ENCODE assay signal across 1 cellular context in genomic region chr17:82238562-82239201, GRCh38.
TF ChIP-seq lines count a peak whose summit lies in the region.

No MANE protein-coding gene starts in this region.

TF ChIP-seq in HepG2, 621 proteins besides CTCF, POLR2A, EP300 and RAD21 (continued from another document):
- TF ChIP-seq ZBTB44 (CRISPR knock-in tag; IDR thresholded peaks at IDR 0.05) (no peak), GPN1 (CRISPR knock-in tag; IDR thresholded peaks at IDR 0.05; ENCODE audit: borderline replicate concordance) (no peak), MEIS2 (CRISPR knock-in tag; IDR thresholded peaks at IDR 0.05) (0 out of 2 replicates have a peak, but pooled peaks have one; percentile 26), RBFOX2 (IDR thresholded peaks at IDR 0.05; ENCODE audit: low read depth, low read length) (peak; percentile 57; the same call in 1 of the 2 replicates), KLF6 (CRISPR knock-in tag; IDR thresholded peaks at IDR 0.05) (no peak), GZF1 (CRISPR knock-in tag; IDR thresholded peaks at IDR 0.05) (0 out of 2 replicates have a peak, but pooled peaks have one; percentile 32), AGO2 (optimal IDR thresholded peaks at IDR 0.05; ENCODE audit: low read depth, low read length) (peak; percentile 80), ZNF484 (CRISPR knock-in tag; IDR thresholded peaks at IDR 0.05; ENCODE audit: borderline replicate concordance, low read depth) (no peak), ZNF577 (CRISPR knock-in tag; IDR thresholded peaks at IDR 0.05; ENCODE audit: borderline replicate concordance, low read depth) (no peak), PHB2 (IDR thresholded peaks at IDR 0.05; ENCODE audit: partially characterized antibody) (no peak), PRDM4 (CRISPR knock-in tag; IDR thresholded peaks at IDR 0.05; ENCODE audit: borderline replicate concordance) (no peak), CBX2 (IDR thresholded peaks at IDR 0.05; ENCODE audit: low read depth, low read length) (no peak), CBX2 (CRISPR knock-in tag; IDR thresholded peaks at IDR 0.05; ENCODE audit: low read depth) (no peak), KDM4B (CRISPR knock-in tag; IDR thresholded peaks at IDR 0.05) (no peak), TAF15 (IDR thresholded peaks at IDR 0.05; ENCODE audit: low read depth, low read length, poor library complexity, severe bottlenecking) (peak; percentile 11), ZBTB34 (CRISPR knock-in tag; IDR thresholded peaks at IDR 0.05) (0 out of 2 replicates have a peak, but pooled peaks have one; percentile 36)
